8 cellular contexts compared by ENCODE assay signal in genomic region chr20:36542019-36542488, GRCh38. TPM values are rescaled to one million over a fixed set of nuclear protein-coding genes. Genes with fewer than 3 reads are reported as not detected.
DNase-seq lines count a peak whose midpoint lies in the region; ATAC-seq and TF ChIP-seq lines count a peak whose summit lies in the region.

No MANE protein-coding gene starts in this region.

- H3K79me2 ChIP-seq in mammary epithelial cell (ENCODE audit: insufficient read depth, low read length) = no peaks in the 10 kb centered on the region

- TF ChIP-seq CTCF in mammary epithelial cell (conservative IDR thresholded peaks at IDR 0.05 in 1 of 2, IDR thresholded peaks at IDR 0.05 in 1 of 2; ENCODE audit: extremely low read depth in 1 of 2, insufficient read depth in 1 of 2, low read depth in 1 of 2, low read length in 2 of 2) (peak; percentile 16 to 48), left lung (IDR thresholded peaks at IDR 0.05) (peak; percentile 41 to 50)

- no peak overlapping the region for H2AFZ ChIP-seq in mammary epithelial cell (ENCODE audit: low read depth, low read length)

- H3K36me3 ChIP-seq in mammary epithelial cell (ENCODE audit: insufficient read depth, low read length) (no peaks in the 10 kb centered on the region), left lung (peaks cover 0 to 22% of the 10 kb centered on the region in 2 donors), urinary bladder (ENCODE audit: insufficient read depth) (no peaks in the 10 kb centered on the region)

- H3K27ac ChIP-seq in mammary epithelial cell (ENCODE audit: insufficient read depth, low read depth, low read length) (no peak overlapping the region), left lung (peak overlapping the region; percentile 60 to 87), urinary bladder (ENCODE audit: low read depth) (peak overlapping the region; percentile 95)

- H3K4me2 ChIP-seq in mammary epithelial cell (ENCODE audit: insufficient read depth, low read depth, low read length) = no peak overlapping the region

- no peaks in the 10 kb centered on the region for H3K9me3 ChIP-seq in mammary epithelial cell (replicated peaks; ENCODE audit: insufficient read depth, low read length)
- no peaks in the 10 kb centered on the region for H3K9me3 ChIP-seq in left lung

- dilution Hi-C loops in mammary epithelial cell (cut with HindIII; ENCODE audit: low sequenced_read_pairs) = no loop called here

- peak overlapping the region in 2 of 3 experiments; percentile 24 to 54 for H3K4me3 ChIP-seq in mammary epithelial cell (replicated peaks in 1 of 3; ENCODE audit: insufficient read depth in 1 of 3, low read depth in 2 of 3, low read length in 3 of 3)
- peak overlapping the region; percentile 52 to 73 for H3K4me3 ChIP-seq in left lung
- peak overlapping the region; percentile 56 for H3K4me3 ChIP-seq in urinary bladder (ENCODE audit: low read depth, low read length)

- intact Hi-C loops in mammary epithelial cell (cut with micrococcal nuclease) = loop anchor here (10.0 kb wide), 1 partner anchor 77 kb away; no protein-coding TSS in a partner anchor
- intact Hi-C loops in left lung (cut with DNase I) = no loop called here

- DNase-seq in NCI-H524 (lab: John Stamatoyannopoulos, UW) (peak; percentile 13 to 59), NCI-H524 treated with DMSO at 0.1 percent for 48 hours (lab: John Stamatoyannopoulos, UW) (no peak), mammary epithelial cell (no peak), left lung (no peak), hypothalamus (lab: John Stamatoyannopoulos, UW) (no peak), NCI-H2196 treated with DMSO at 0.1 percent for 48 hours (lab: John Stamatoyannopoulos, UW; ENCODE audit: unreplicated experiment) (no peak)
- DNase-seq in stimulated activated naive CD4-positive, alpha-beta T cell treated with Interleukin-2 at 50 U/mL for 16 hours (lab: John Stamatoyannopoulos, UW) = no peak

- in situ Hi-C loops in mammary epithelial cell (cut with MboI; ENCODE audit: low sequenced_read_pairs in 2 of 2) = no loop called here

- CTCF ChIA-PET in mammary epithelial cell (lab: Charles Lee; ENCODE audit: low non-redundant PET) = no interaction called here

- H4K20me1 ChIP-seq in mammary epithelial cell (ENCODE audit: insufficient read depth, low read length) = no peaks in the 10 kb centered on the region

- BruUV-seq in mammary epithelial cell (replicated peaks; lab: Mats Ljungman, UMichigan) = no TSS peak

- WGBS in mammary epithelial cell (ENCODE audit: low coverage, missing lambda C conversion rate) = 24% methylated on average over 3 of the region's 7 CpGs
- 25% methylated on average over 7 of the region's 7 CpGs for WGBS in urinary bladder

- ATAC-seq in left lung = peak; percentile 56

- peaks cover 10% of the 10 kb centered on the region for H3K4me1 ChIP-seq in mammary epithelial cell (ENCODE audit: insufficient read depth, low read length)
- peaks cover 27 to 43% of the 10 kb centered on the region in 2 donors for H3K4me1 ChIP-seq in left lung
- H3K4me1 ChIP-seq in urinary bladder (ENCODE audit: insufficient read depth) = no peaks in the 10 kb centered on the region

- no peaks in the 10 kb centered on the region for H3K27me3 ChIP-seq in mammary epithelial cell (ENCODE audit: insufficient read depth, low read length)
- H3K27me3 ChIP-seq in left lung = peaks cover 0 to 4% of the 10 kb centered on the region in 2 donors

- no peak overlapping the region for H3K9ac ChIP-seq in mammary epithelial cell (ENCODE audit: insufficient read depth, low read length)

RNA-seq across cellular contexts. Expression of gene MYL9, which starts 0.7 kb away (rescaled TPM):
- total RNA-seq in mammary epithelial cell (100 to 1,000 TPM in 1 of 2 donors, 10 to 100 TPM in 1; 29.4 to 138 TPM), left lung (100 to 1,000 TPM; 319 to 344 TPM), urinary bladder (42.6 TPM)
- polyA plus RNA-seq in mammary epithelial cell (3.7 TPM), urinary bladder (3,492 TPM)
- polyA minus RNA-seq in mammary epithelial cell = 5.0 TPM

RNA-seq across cellular contexts. Expression of gene TGIF2, which starts 31.3 kb away (rescaled TPM):
- total RNA-seq in mammary epithelial cell (10 to 100 TPM in 1 of 2 donors, 1 to 10 TPM in 1; 6.5 to 12.5 TPM), left lung (10 to 100 TPM; 11.2 to 11.5 TPM), urinary bladder (18.6 TPM)
- polyA plus RNA-seq in mammary epithelial cell (8.2 TPM), urinary bladder (7.3 TPM)
- polyA minus RNA-seq in mammary epithelial cell = 16.6 TPM

Comparison
In these comparisons a context has a peak if more than half of its experiments do, and no peak if none do; other contexts are left out.
1. DNase-seq: peak in NCI-H524 (2 of 2); none in NCI-H524 treated with DMSO at 0.1 percent for 48 hours (single experiment), mammary epithelial cell (single experiment), left lung (0 of 2), stimulated activated naive CD4-positive, alpha-beta T cell treated with Interleukin-2 at 50 U/mL for 16 hours (single experiment), hypothalamus (0 of 51) and NCI-H2196 treated with DMSO at 0.1 percent for 48 hours (single experiment).
2. Peak in every context shown above with its lines, with median percentiles within 50 percentile points of each other: H3K4me3 ChIP-seq.